28 cellular contexts compared by ENCODE assay signal in genomic region chr10:71287456-71287855, GRCh38.
"Had no signal": no experiment of that assay in that cellular context is flagged by ENCODE, and none has a peak within 500 bp of the region (broad histone marks: within the 10 kb centered on the region; RNA-seq: fewer than 3 reads in every experiment).

No MANE protein-coding gene starts in this region.

- FAIRE-seq: astrocyte, frontal cortex had no signal

- H3K4me3 ChIP-seq: coronary artery, dorsolateral prefrontal cortex had no signal

- H3K27ac ChIP-seq: brain microvascular endothelial cell, coronary artery, WERI-Rb-1 had no signal

- DNase-seq: activated B cell treated with CpG ODN at 0.5 μM for 24 hours; activated CD4-positive, alpha-beta T cell treated with anti-CD3 and anti-CD28 coated beads for 48 hours; activated CD4-positive, alpha-beta T cell treated with anti-CD3 and anti-CD28 coated beads, Interleukin-2, amount 50 U/mL, for 1 hour; activated CD4-positive, alpha-beta T cell treated with anti-CD3 and anti-CD28 coated beads, Interleukin-2, amount 50 U/mL, for 48 hours; activated CD8-positive, alpha-beta memory T cell treated with anti-CD3 and anti-CD28 coated beads for 24 hours; activated CD8-positive, alpha-beta T cell treated with anti-CD3 and anti-CD28 coated beads for 36 hours; activated effector memory CD4-positive, alpha-beta T cell treated with Interleukin-2 at 50 U/mL for 16 hours; activated gamma-delta T cell treated with Interleukin-2 at 50 U/mL for 16 hours; activated naive CD4-positive, alpha-beta T cell treated with anti-CD3 and anti-CD28 coated beads, Interleukin-2, amount 50 U/mL, for 16 hours; activated naive CD4-positive, alpha-beta T cell treated with Interleukin-2 at 50 U/mL for 16 hours; activated T-cell treated with anti-CD3 and anti-CD28 coated beads, Interleukin-2, amount 50 U/mL, for 4 hours; amniotic stem cell; anterior cingulate cortex; brain microvascular endothelial cell; dorsolateral prefrontal cortex; effector memory CD4-positive, alpha-beta T cell; endodermal cell; foreskin fibroblast; T-helper 1 cell; T-helper 17 cell; T1000; WERI-Rb-1 had no signal

- H3K27me3 ChIP-seq: brain microvascular endothelial cell, dorsolateral prefrontal cortex had no signal

- ATAC-seq: activated CD4-positive, CD25-positive, alpha-beta regulatory T cell treated with anti-CD3 and anti-CD28 coated beads, Interleukin-2, amount 50 U/mL, for 24 hours; activated CD8-positive, alpha-beta T cell treated with anti-CD3 and anti-CD28 coated beads for 36 hours; activated T-cell treated with anti-CD3 and anti-CD28 coated beads, Interleukin-2, amount 50 U/mL, for 4 hours; activated T-helper 17 cell treated with anti-CD3 and anti-CD28 coated beads, Interleukin-2, amount 50 U/mL, for 72 hours; esophagus mucosa; T-helper 17 cell had no signal

- H3K36me3 ChIP-seq: brain microvascular endothelial cell had no signal
